ENCODE assay signal across 1 cellular context in genomic region chr17:30278032-30278431, GRCh38.
TF ChIP-seq lines count a peak whose summit lies in the region.

No MANE protein-coding gene starts in this region.

TF ChIP-seq in IMR-90, 13 proteins besides CTCF, POLR2A, EP300 and RAD21 (continued from another document):
- TF ChIP-seq ELK1 (IDR thresholded peaks at IDR 0.05; ENCODE audit: borderline replicate concordance, low read depth, low read length) (no peak), NFE2L2 (IDR thresholded peaks at IDR 0.05; ENCODE audit: low read depth, low read length) (no peak), SMC3 (IDR thresholded peaks at IDR 0.05; ENCODE audit: low read depth, low read length) (peak; percentile 87), CHD1 (IDR thresholded peaks at IDR 0.05; ENCODE audit: low read depth, low read length) (no peak)
TF ChIP-seq in IMR-90: peak in this region for 1.
